ENCODE assay signal across 1 cellular context in genomic region chr1:231026576-231026975, GRCh38.
TF ChIP-seq lines count a peak whose summit lies in the region.

No MANE protein-coding gene starts in this region.

TF ChIP-seq in HepG2, 621 proteins besides CTCF, POLR2A, EP300 and RAD21:
- TF ChIP-seq ZNF616 (CRISPR knock-in tag; IDR thresholded peaks at IDR 0.05; ENCODE audit: low read depth), result no peak
- no peak for TF ChIP-seq HES4 (CRISPR knock-in tag; IDR thresholded peaks at IDR 0.05; ENCODE audit: borderline replicate concordance)
- no peak for TF ChIP-seq ZNF549 (CRISPR knock-in tag; IDR thresholded peaks at IDR 0.05)
- no peak for TF ChIP-seq ZNF530 (CRISPR knock-in tag; IDR thresholded peaks at IDR 0.05; ENCODE audit: low read depth)
- no peak for TF ChIP-seq ZMAT5 (CRISPR knock-in tag; IDR thresholded peaks at IDR 0.05; ENCODE audit: borderline replicate concordance, low read depth)
- no peak for TF ChIP-seq ZNF441 (CRISPR knock-in tag; IDR thresholded peaks at IDR 0.05; ENCODE audit: borderline replicate concordance)
